Comparison of ENCODE assay signal across 18 cellular contexts in the genomic region with DNA sequence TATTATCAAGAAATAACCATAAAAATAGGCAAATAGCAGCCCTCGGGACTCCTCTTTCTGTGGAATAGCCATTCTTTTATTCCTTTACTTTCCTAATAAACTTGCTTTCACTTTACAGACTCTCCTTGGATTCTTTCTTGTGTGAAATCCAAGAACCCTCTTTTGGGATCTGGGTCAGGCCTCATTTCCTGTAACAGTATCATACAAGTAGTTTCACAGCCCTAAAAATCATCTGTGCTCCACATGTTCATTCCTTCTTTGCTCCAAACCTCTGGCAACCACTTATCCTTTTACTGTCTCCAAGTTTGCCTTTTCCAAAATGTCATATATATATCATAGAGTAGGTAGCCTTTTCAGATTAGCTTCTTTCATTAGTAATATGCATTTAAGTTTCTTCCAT. TPM values are rescaled to one million over a fixed set of nuclear protein-coding genes. Genes with fewer than 3 reads are reported as not detected.
DNase-seq lines count a peak whose midpoint lies in the region; ATAC-seq and TF ChIP-seq lines count a peak whose summit lies in the region.
"Had no signal": no experiment of that assay in that cellular context is flagged by ENCODE, and none has a peak within 500 bp of the region (broad histone marks: within the 10 kb centered on the region; RNA-seq: fewer than 3 reads in every experiment).

No MANE protein-coding gene starts in this region.

- ATAC-seq in GM21390 (IDR thresholded peaks at IDR 0.05; ENCODE audit: unreplicated experiment): no peak
- ATAC-seq: CD8-positive, alpha-beta T cell; left lobe of liver; natural killer cell treated with Interleukin-12 subunit alpha and Interleukin-12 subunit beta and Interleukin-15 and Interleukin-18, amount 100 ng/mL, for 72 hours had no signal

- H3K9me3 ChIP-seq in breast epithelium: peaks cover 0 to 4% of the 10 kb centered on the region in 2 donors
- H3K9me3 ChIP-seq in HAP-1: no peaks in the 10 kb centered on the region
- H3K9me3 ChIP-seq: testis had no signal

- peaks cover 19% of the 10 kb centered on the region for H3K9me3 Mint-ChIP-seq in MCF 10A (ENCODE audit: unreplicated experiment)
- H3K9me3 Mint-ChIP-seq: natural killer cell treated with Interleukin-12 subunit alpha and Interleukin-12 subunit beta and Interleukin-15 and Interleukin-18, amount 100 ng/mL, for 72 hours had no signal

- TF ChIP-seq POLR2A in breast epithelium (IDR thresholded peaks at IDR 0.05): no peak

- DNase-seq in MCF 10A (ENCODE audit: unreplicated experiment) (no peak), breast epithelium (ENCODE audit: low spot score in 2 of 2) (no peak), choroid plexus epithelial cell (ENCODE audit: low read depth) (peak; percentile 79), iris pigment epithelial cell (ENCODE audit: low read depth) (peak; percentile 63), mucosa of gallbladder (ENCODE audit: low spot score) (no peak), NCI-H2196 treated with DMSO at 0.1 percent for 48 hours (lab: John Stamatoyannopoulos, UW; ENCODE audit: unreplicated experiment) (no peak), HAP-1 (ENCODE audit: low spot score in 2 of 2) (no peak)
- DNase-seq: activated CD4-positive, alpha-beta memory T cell treated with anti-CD3 and anti-CD28 coated beads for 36 hours; CD8-positive, alpha-beta T cell; H7; NCI-H1930; NCI-H524 treated with DMSO at 0.1 percent for 48 hours; testis had no signal

- H3K4me1 ChIP-seq in breast epithelium: no peaks in the 10 kb centered on the region
- no peaks in the 10 kb centered on the region for H3K4me1 ChIP-seq in HAP-1
- H3K4me1 ChIP-seq: testis had no signal

- peak overlapping the region in 1 of 3 donors; percentile 9 for H3K4me3 ChIP-seq in breast epithelium
- no peak overlapping the region for H3K4me3 ChIP-seq in choroid plexus epithelial cell (ENCODE audit: low read depth, low read length)
- no peak overlapping the region for H3K4me3 ChIP-seq in HAP-1
- H3K4me3 ChIP-seq: testis had no signal

- H3K36me3 Mint-ChIP-seq in MCF 10A (ENCODE audit: insufficient read depth, unreplicated experiment): no peaks in the 10 kb centered on the region
- H3K36me3 Mint-ChIP-seq: activated CD4-positive, alpha-beta memory T cell treated with anti-CD3 and anti-CD28 coated beads for 36 hours; CD8-positive, alpha-beta T cell; natural killer cell treated with Interleukin-12 subunit alpha and Interleukin-12 subunit beta and Interleukin-15 and Interleukin-18, amount 100 ng/mL, for 72 hours had no signal

- peaks cover 5% of the 10 kb centered on the region for H3K4me1 Mint-ChIP-seq in MCF 10A (ENCODE audit: insufficient read depth, unreplicated experiment)

- CTCF ChIA-PET in MCF 10A (lab: Yijun Ruan, JAX): no interaction called here

- POLR2A ChIA-PET in MCF 10A (lab: Yijun Ruan, JAX): no interaction called here

- H3K27me3 ChIP-seq in breast epithelium (no peaks in the 10 kb centered on the region), HAP-1 (ENCODE audit: low read depth) (no peaks in the 10 kb centered on the region)
- H3K27me3 ChIP-seq: testis had no signal

- H3K4me3 Mint-ChIP-seq in MCF 10A (ENCODE audit: unreplicated experiment): no peak overlapping the region
- H3K4me3 Mint-ChIP-seq: activated CD4-positive, alpha-beta memory T cell treated with anti-CD3 and anti-CD28 coated beads for 36 hours; CD8-positive, alpha-beta T cell; natural killer cell treated with Interleukin-12 subunit alpha and Interleukin-12 subunit beta and Interleukin-15 and Interleukin-18, amount 100 ng/mL, for 72 hours had no signal

- BruUV-seq in MCF 10A (replicated peaks; lab: Mats Ljungman, UMichigan): no TSS peak

- H3K27ac Mint-ChIP-seq in MCF 10A (ENCODE audit: low read depth, unreplicated experiment): peak overlapping the region; percentile 46
- H3K27ac Mint-ChIP-seq: activated CD4-positive, alpha-beta memory T cell treated with anti-CD3 and anti-CD28 coated beads for 36 hours; CD8-positive, alpha-beta T cell; natural killer cell treated with Interleukin-12 subunit alpha and Interleukin-12 subunit beta and Interleukin-15 and Interleukin-18, amount 100 ng/mL, for 72 hours had no signal

- intact Hi-C loops in MCF 10A (cut with micrococcal nuclease) (no loop called here), breast epithelium (cut with DNase I; ENCODE audit: low total_unique reads) (no loop called here)

- TF ChIP-seq CTCF in MCF 10A (IDR thresholded peaks at IDR 0.05; ENCODE audit: unreplicated experiment) (no peak), breast epithelium (IDR thresholded peaks at IDR 0.05) (no peak), choroid plexus epithelial cell (conservative IDR thresholded peaks at IDR 0.05; ENCODE audit: low read depth, low read length) (no peak)

- H3K27ac ChIP-seq in breast epithelium: no peak overlapping the region
- H3K27ac ChIP-seq: 22Rv1, epithelial cell of prostate had no signal

- no peaks in the 10 kb centered on the region for H3K27me3 Mint-ChIP-seq in MCF 10A (ENCODE audit: insufficient read depth, unreplicated experiment)

- in situ Hi-C loops in HAP-1 (cut with MboI; ENCODE audit: low sequenced_read_pairs): no loop called here

- H3K36me3 ChIP-seq in breast epithelium (no peaks in the 10 kb centered on the region), HAP-1 (replicated peaks) (no peaks in the 10 kb centered on the region)

RNA-seq across cellular contexts. Expression of a gene that starts 13.5 kb away (rescaled TPM):
- total RNA-seq in MCF 10A (2022): 112 and 121 TPM in 2 replicates
- 10 to 100 TPM; 10.1 to 26.5 (median 11.4) TPM for total RNA-seq in breast epithelium
- 64.9 TPM for total RNA-seq in mucosa of gallbladder

Comparison
In these comparisons a context has a peak if more than half of its experiments do, and no peak if none do; other contexts are left out.
1. DNase-seq: peak in choroid plexus epithelial cell (single experiment) and iris pigment epithelial cell (single experiment); none in MCF 10A (single experiment), breast epithelium (0 of 2), mucosa of gallbladder (single experiment), NCI-H2196 treated with DMSO at 0.1 percent for 48 hours (single experiment) and HAP-1 (0 of 2).